32 cellular contexts compared by ENCODE assay signal in the genomic region with DNA sequence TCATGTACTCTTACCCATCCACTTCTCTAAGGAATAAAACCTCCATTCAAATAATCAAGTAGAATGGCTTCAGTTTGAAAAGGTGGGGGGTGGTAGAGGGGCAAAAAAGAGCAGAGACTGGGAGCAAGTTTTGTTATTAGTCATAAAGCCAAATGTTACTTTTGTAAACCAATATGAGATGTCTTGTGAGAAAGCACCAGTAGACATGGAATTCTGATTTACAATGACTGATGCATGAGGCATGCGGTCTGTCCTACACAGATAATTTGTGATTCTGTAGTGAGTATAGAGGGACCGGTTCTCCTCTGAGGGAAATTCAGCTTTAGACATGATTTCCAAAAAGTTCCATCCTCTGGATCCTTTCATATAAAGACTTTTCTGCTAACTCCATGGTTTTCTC. TPM values are rescaled to one million over a fixed set of nuclear protein-coding genes. Genes with fewer than 3 reads are reported as not detected.
A peak's percentile ranks its signal among the peaks of the same experiment; 100 is the strongest.
DNase-seq lines count a peak whose midpoint lies in the region; ATAC-seq and TF ChIP-seq lines count a peak whose summit lies in the region.
"Had no signal": no experiment of that assay in that cellular context is flagged by ENCODE, and none has a peak within 500 bp of the region (broad histone marks: within the 10 kb centered on the region; RNA-seq: fewer than 3 reads in every experiment).

No MANE protein-coding gene starts in this region.

- no peak overlapping the region for H3K27ac Mint-ChIP-seq in stimulated activated naive CD8-positive, alpha-beta T cell treated with anti-CD3 and anti-CD28 coated beads, Interleukin-15, amount 100 ng/mL, for 72 hours
- H3K27ac Mint-ChIP-seq: activated naive CD8-positive, alpha-beta T cell treated with anti-CD3 and anti-CD28 coated beads for 36 hours; effector memory CD8-positive, alpha-beta T cell; naive B cell had no signal

- H3K27me3 Mint-ChIP-seq in stimulated activated naive CD8-positive, alpha-beta T cell treated with anti-CD3 and anti-CD28 coated beads, Interleukin-15, amount 100 ng/mL, for 72 hours: peaks cover 43% of the 10 kb centered on the region

- no peak overlapping the region for H3K4me3 Mint-ChIP-seq in stimulated activated naive CD8-positive, alpha-beta T cell treated with anti-CD3 and anti-CD28 coated beads, Interleukin-15, amount 100 ng/mL, for 72 hours
- H3K4me3 Mint-ChIP-seq: activated naive CD8-positive, alpha-beta T cell treated with anti-CD3 and anti-CD28 coated beads for 36 hours; effector memory CD8-positive, alpha-beta T cell; naive B cell had no signal

- TF ChIP-seq CTCF in astrocyte of the spinal cord (IDR thresholded peaks at IDR 0.05; ENCODE audit: low read depth, low read length): no peak

- peaks cover 0 to 15% of the 10 kb centered on the region in 2 donors for H3K9me3 Mint-ChIP-seq in stimulated activated naive CD8-positive, alpha-beta T cell treated with anti-CD3 and anti-CD28 coated beads, Interleukin-15, amount 100 ng/mL, for 72 hours
- H3K9me3 Mint-ChIP-seq: effector memory CD8-positive, alpha-beta T cell had no signal

- ATAC-seq in stimulated activated naive CD8-positive, alpha-beta T cell treated with anti-CD3 and anti-CD28 coated beads, Interleukin-15, amount 100 ng/mL, for 72 hours: no peak
- ATAC-seq: A549; body of pancreas; effector memory CD8-positive, alpha-beta T cell had no signal

- in situ Hi-C loops in astrocyte of the spinal cord (cut with HindIII; ENCODE audit: low sequenced_read_pairs) (no loop called here), G401 (cut with HindIII; ENCODE audit: low sequenced_read_pairs) (no loop called here)

- DNase-seq in AG08396 (ENCODE audit: low spot score) (peak; percentile 48), HS-5 (ENCODE audit: low read depth) (peak; percentile 62), astrocyte of the spinal cord (ENCODE audit: low read depth, low spot score) (peak; percentile 44), kidney glomerular epithelial cell (lab: John Stamatoyannopoulos, UW) (peak; percentile 2), NCI-H526 (lab: John Stamatoyannopoulos, UW) (no peak), NCI-H1105 treated with DMSO at 0.1 percent for 48 hours (lab: John Stamatoyannopoulos, UW) (no peak), G401 (ENCODE audit: low spot score) (no peak)
- DNase-seq in stimulated activated naive CD8-positive, alpha-beta T cell treated with anti-CD3 and anti-CD28 coated beads, Interleukin-15, amount 100 ng/mL, for 72 hours: no peak
- DNase-seq: activated CD4-positive, alpha-beta T cell treated with anti-CD3 and anti-CD28 coated beads for 4 hours; activated CD8-positive, alpha-beta memory T cell treated with anti-CD3 and anti-CD28 coated beads for 24 hours; activated effector memory CD4-positive, alpha-beta T cell treated with anti-CD3 and anti-CD28 coated beads, Interleukin-2, amount 50 U/mL, for 16 hours; activated naive CD8-positive, alpha-beta T cell treated with anti-CD3 and anti-CD28 coated beads for 36 hours; activated T-cell treated with anti-CD3 and anti-CD28 coated beads, Interleukin-2, amount 50 U/mL, for 1 hour; body of pancreas; colonic mucosa; effector memory CD8-positive, alpha-beta T cell; erythroblast; foreskin melanocyte; GF-D8; Karpas-422; naive B cell; NCI-H1048; NCI-H1694 treated with DMSO at 0.1 percent for 48 hours; NCI-H2171; NCI-H510A treated with DMSO at 0.1 percent for 48 hours; Right ventricle myocardium superior; small intestine; stomach; tibial artery had no signal

- peaks cover 5% of the 10 kb centered on the region for H3K4me1 Mint-ChIP-seq in stimulated activated naive CD8-positive, alpha-beta T cell treated with anti-CD3 and anti-CD28 coated beads, Interleukin-15, amount 100 ng/mL, for 72 hours
- H3K4me1 Mint-ChIP-seq: naive B cell had no signal

- H3K4me3 ChIP-seq in astrocyte of the spinal cord (ENCODE audit: low read depth, low read length): no peak overlapping the region
- H3K4me3 ChIP-seq: A549, body of pancreas, colonic mucosa, HAP-1, hepatocyte, stomach, tibial artery had no signal

RNA-seq across cellular contexts. Expression of gene ABCA13, which starts 12.9 kb away (rescaled TPM):
- under 0.01 and 0.03 TPM in 2 replicates for total RNA-seq in G401 (2014; rRNA removed; shearing (Covaris generic))

Comparison
In these comparisons a context has a peak if more than half of its experiments do, and no peak if none do; other contexts are left out.
1. DNase-seq: peak in AG08396 (single experiment), HS-5 (single experiment), astrocyte of the spinal cord (single experiment) and kidney glomerular epithelial cell (single experiment); none in stimulated activated naive CD8-positive, alpha-beta T cell treated with anti-CD3 and anti-CD28 coated beads, Interleukin-15, amount 100 ng/mL, for 72 hours (0 of 2), NCI-H526 (0 of 2), NCI-H1105 treated with DMSO at 0.1 percent for 48 hours (single experiment) and G401 (single experiment).